ENCODE assay signal across 12 cellular contexts in the genomic region with DNA sequence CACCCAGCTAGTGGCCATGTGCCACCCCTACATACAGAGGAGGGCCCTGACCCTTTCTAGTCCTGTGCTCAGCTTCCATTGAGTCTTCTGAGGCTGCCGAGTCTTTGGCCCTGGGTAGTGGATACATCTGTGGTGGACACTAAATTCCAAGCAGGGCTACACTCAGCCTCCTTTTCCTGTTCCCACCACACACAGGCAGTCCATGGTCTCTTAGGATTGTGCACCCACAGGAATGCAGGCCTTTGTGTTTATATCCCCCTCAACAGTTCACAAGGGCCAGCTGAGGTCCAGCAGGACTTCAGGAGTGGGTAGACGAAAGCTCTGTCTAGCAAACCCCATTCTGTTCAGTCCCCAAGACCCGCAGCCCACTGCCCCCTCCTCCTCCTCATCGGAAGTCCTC.
DNase-seq lines count a peak whose midpoint lies in the region; ATAC-seq and TF ChIP-seq lines count a peak whose summit lies in the region.
"Had no signal": no experiment of that assay in that cellular context is flagged by ENCODE, and none has a peak within 500 bp of the region (broad histone marks: within the 10 kb centered on the region; RNA-seq: fewer than 3 reads in every experiment).

No MANE protein-coding gene starts in this region.

- no peaks in the 10 kb centered on the region for H3K9me3 ChIP-seq in DOHH2 (ENCODE audit: control insufficient read depth, insufficient read depth, low read length)

- no peak overlapping the region for H3K4me3 Mint-ChIP-seq in chondrocyte (ENCODE audit: unreplicated experiment)
- peak overlapping the region; percentile 20 for H3K4me3 Mint-ChIP-seq in neural crest cell

- H3K36me3 ChIP-seq in DOHH2 (ENCODE audit: control insufficient read depth, low read length): peaks cover 29% of the 10 kb centered on the region

- H3F3A ChIP-seq in DOHH2 (ENCODE audit: control insufficient read depth, insufficient read depth): peaks cover 47% of the 10 kb centered on the region

- H3K9me3 Mint-ChIP-seq in chondrocyte (ENCODE audit: low read depth): no peaks in the 10 kb centered on the region
- H3K9me3 Mint-ChIP-seq in neural crest cell: no peaks in the 10 kb centered on the region

- peak; percentile 37 for DNase-seq in NCI-H226
- no peak for DNase-seq in chondrocyte (ENCODE audit: low spot score)
- DNase-seq in neural crest cell (ENCODE audit: low read depth, low spot score): no peak
- no peak for DNase-seq in left lobe of liver (ENCODE audit: low spot score)
- DNase-seq in NCI-H146 treated with DMSO at 0.1 percent for 48 hours (lab: John Stamatoyannopoulos, UW; ENCODE audit: unreplicated experiment): no peak
- no peak for DNase-seq in medulla oblongata (ENCODE audit: extremely low spot score)
- DNase-seq: activated naive CD4-positive, alpha-beta T cell treated with anti-CD3 and anti-CD28 coated beads, Interleukin-2, amount 50 U/mL, for 16 hours; NCI-H1436 treated with DMSO at 0.1 percent for 48 hours; PC-9 had no signal

- H3K27me3 ChIP-seq in DOHH2 (ENCODE audit: control insufficient read depth, low read length): no peaks in the 10 kb centered on the region

- H3K4me1 ChIP-seq in DOHH2 (ENCODE audit: control insufficient read depth, low read length): peaks cover 92% of the 10 kb centered on the region

- H3K79me2 ChIP-seq in DOHH2 (ENCODE audit: control insufficient read depth, low read length): peaks cover 22% of the 10 kb centered on the region

- no peaks in the 10 kb centered on the region for H4K20me1 ChIP-seq in DOHH2 (ENCODE audit: control insufficient read depth, insufficient read depth, low read depth, low read length)

- peaks cover 58% of the 10 kb centered on the region for H3K4me1 Mint-ChIP-seq in chondrocyte (ENCODE audit: low read depth)
- peaks cover 45% of the 10 kb centered on the region for H3K4me1 Mint-ChIP-seq in neural crest cell

- no peaks in the 10 kb centered on the region for H3K9me2 ChIP-seq in DOHH2 (replicated peaks; ENCODE audit: control insufficient read depth, low read length)

- TF ChIP-seq CTCF in DOHH2 (IDR thresholded peaks at IDR 0.05; ENCODE audit: low read depth, low read length, poor library complexity, severe bottlenecking) (no peak), chondrocyte (IDR thresholded peaks at IDR 0.05) (no peak), neural crest cell (conservative IDR thresholded peaks at IDR 0.05) (no peak)

- H3K4me2 ChIP-seq in DOHH2 (ENCODE audit: low read length): peak overlapping the region; percentile 98
- H3K4me2 ChIP-seq: PC-9 had no signal

- H3K36me3 Mint-ChIP-seq in chondrocyte (ENCODE audit: low read depth) (peaks cover 3% of the 10 kb centered on the region), neural crest cell (ENCODE audit: low read depth) (peaks cover 2% of the 10 kb centered on the region)

- ATAC-seq in GM18858 (IDR thresholded peaks at IDR 0.05; ENCODE audit: unreplicated experiment): no peak
- ATAC-seq in left lobe of liver: no peak
- ATAC-seq: sciatic nerve had no signal

- peak overlapping the region; percentile 34 for H3K4me3 ChIP-seq in DOHH2 (ENCODE audit: low read length)
- H3K4me3 ChIP-seq: PC-9 had no signal

- H3K27ac ChIP-seq in DOHH2 (ENCODE audit: low read depth, low read length): peak overlapping the region; percentile 69
- H3K27ac ChIP-seq: PC-9 had no signal

- H3K27me3 Mint-ChIP-seq in chondrocyte (ENCODE audit: low read depth): no peaks in the 10 kb centered on the region
- no peaks in the 10 kb centered on the region for H3K27me3 Mint-ChIP-seq in neural crest cell (ENCODE audit: low read depth)

- H3K27ac Mint-ChIP-seq in chondrocyte (ENCODE audit: unreplicated experiment) (peak overlapping the region; percentile 38), neural crest cell (ENCODE audit: unreplicated experiment) (peak overlapping the region; percentile 91)
